8 cellular contexts compared by ENCODE assay signal in the genomic region with DNA sequence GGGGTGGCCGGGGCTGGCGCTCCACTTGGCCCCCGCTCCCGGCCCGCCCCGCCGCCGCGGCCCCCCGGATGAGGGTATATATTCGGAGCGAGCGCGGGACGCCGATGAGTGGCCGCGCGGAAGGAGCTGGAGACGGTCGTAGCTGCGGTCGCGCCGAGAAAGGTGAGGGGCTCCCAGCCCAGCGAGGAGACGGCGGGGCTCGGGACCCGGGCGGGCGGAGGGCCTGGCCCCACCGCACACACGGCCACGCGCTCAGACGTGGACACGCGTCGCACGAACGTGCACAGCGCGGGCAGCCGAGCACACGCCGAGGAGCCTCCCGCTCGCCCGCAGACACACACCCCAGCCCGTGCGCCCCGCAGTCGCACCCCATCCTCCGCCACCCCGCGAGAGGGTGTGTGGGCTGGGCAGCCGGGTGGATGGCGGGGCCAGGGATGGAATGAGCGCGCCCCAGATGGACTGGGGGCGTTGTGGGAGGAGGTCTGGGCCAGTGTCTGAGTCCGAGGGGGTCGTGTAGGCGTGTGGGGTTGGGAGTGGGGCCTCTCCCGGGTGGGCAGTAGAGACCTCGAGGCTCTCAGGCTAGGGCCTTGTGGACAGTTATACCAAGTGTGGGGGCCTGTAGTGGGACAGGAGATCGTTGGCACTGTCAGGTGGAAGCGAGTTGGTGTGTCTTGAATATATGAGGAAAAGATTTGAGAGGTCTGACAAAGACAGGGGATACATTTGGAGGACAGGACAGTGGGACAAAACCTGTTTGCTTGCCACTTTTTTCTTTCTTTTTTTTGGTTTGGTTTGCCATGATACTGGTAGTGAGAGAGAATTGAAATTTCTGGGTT. TPM values are rescaled to one million over a fixed set of nuclear protein-coding genes. Genes with fewer than 3 reads are reported as not detected.
DNase-seq lines count a peak whose midpoint lies in the region; ATAC-seq and TF ChIP-seq lines count a peak whose summit lies in the region.

Gene UAP1 (plus strand): TSS at position 107 of the 836 bp plus-strand sequence. CDS start 4,347 bp downstream, outside the sequence.

- CTCF ChIA-PET in PC-9 (lab: Charles Lee), result interaction anchor here (0.6 kb wide), 1 partner anchor 53 kb away, joined by 3 read pairs; no protein-coding TSS in a partner anchor

- H2AFZ ChIP-seq in PC-9, result peak within 1 kb of the TSS; percentile 88

- H4K20me1 ChIP-seq in PC-9 (ENCODE audit: insufficient read depth), result 0 out of 2 replicates have a peak, but pooled peaks cover 10% of the 10 kb centered on the region

- peak within 1 kb of the TSS; percentile 96 for H3K27ac Mint-ChIP-seq in stimulated activated memory B cell treated with anti-CD40 and anti-IgM and Interleukin-4, amounts not matched to agents 10 μg/mL and 1 μg/mL and 100 μg/mL, for 72 hours

- POLR2A ChIA-PET in PC-9 (lab: Charles Lee; ENCODE audit: unreplicated experiment), result interaction anchor here (0.6 to 0.7 kb wide), 4 partner anchors 20 to 598 kb away, joined by 3 to 40 read pairs (median 8); no protein-coding TSS in a partner anchor

- peaks cover 42% of the 10 kb centered on the region for H3K79me2 ChIP-seq in PC-9 (ENCODE audit: low read depth)

- H3K4me1 ChIP-seq in PC-9 (replicated peaks; ENCODE audit: insufficient read depth) (peaks cover 17% of the 10 kb centered on the region), left lung (peaks cover 3 to 42% of the 10 kb centered on the region in 2 donors)

- intact Hi-C loops in PC-9 (cut with micrococcal nuclease; ENCODE audit: unreplicated experiment), result loop anchor here (1.0 to 5.0 kb wide), 4 partner anchors 9 to 65 kb away; partner anchors contain the start of gene UHMK1
- intact Hi-C loops in left lung (cut with DNase I), result no loop called here

- peak within 1 kb of the TSS; percentile 91 for H3K4me2 ChIP-seq in PC-9

- DNase-seq in stimulated activated CD4-positive, alpha-beta T cell treated with anti-CD3 and anti-CD28 coated beads, Interleukin-1b, Interleukin-23, amount 100 ng/mL, for 24 hours (ENCODE audit: low read depth in 4 of 4, low spot score in 1 of 4), result peak in 3 of 4 experiments; percentile 1 to 21 (median 1)
- no peak for DNase-seq in stimulated activated CD4-positive, alpha-beta T cell treated with anti-CD3 and anti-CD28 coated beads, Interleukin-4, amount 100 ng/mL, for 1 hour
- DNase-seq in PC-9 (no peak), cerebellum (ENCODE audit: low spot score) (peak; percentile 20), left lung (no peak)
- DNase-seq in effector CD4-positive, alpha-beta T cell, result no peak

- H3K36me3 Mint-ChIP-seq in stimulated activated memory B cell treated with anti-CD40 and anti-IgM and Interleukin-4, amounts not matched to agents 10 μg/mL and 1 μg/mL and 100 μg/mL, for 72 hours, result peaks cover 7% of the 10 kb centered on the region

- peak within 1 kb of the TSS; percentile 70 for H3K4me3 ChIP-seq in PC-9
- peak within 1 kb of the TSS; percentile 82 to 86 for H3K4me3 ChIP-seq in left lung

- no peaks in the 10 kb centered on the region for H3F3A ChIP-seq in PC-9 (ENCODE audit: insufficient read depth, low read depth)

- H3K27ac ChIP-seq in PC-9 (peak within 1 kb of the TSS; percentile 54), left lung (peak within 1 kb of the TSS; percentile 91 to 96)

- peaks cover 42% of the 10 kb centered on the region for H3K4me1 Mint-ChIP-seq in stimulated activated memory B cell treated with anti-CD40 and anti-IgM and Interleukin-4, amounts not matched to agents 10 μg/mL and 1 μg/mL and 100 μg/mL, for 72 hours

- H3K9me3 ChIP-seq in PC-9 (ENCODE audit: insufficient read depth, low read depth) (no peaks in the 10 kb centered on the region), left lung (no peaks in the 10 kb centered on the region)

- no peaks in the 10 kb centered on the region for H3K27me3 ChIP-seq in PC-9 (ENCODE audit: insufficient read depth, low read depth)
- H3K27me3 ChIP-seq in left lung, result no peaks in the 10 kb centered on the region

- H3K9me2 ChIP-seq in PC-9 (ENCODE audit: insufficient read depth), result 0 out of 2 replicates have a peak, but pooled peaks cover 4% of the 10 kb centered on the region

- ATAC-seq in HG02852 (IDR thresholded peaks at IDR 0.05; ENCODE audit: unreplicated experiment), result peak; percentile 34
- peak; percentile 49 for ATAC-seq in left lung
- ATAC-seq in stimulated activated memory B cell treated with anti-CD40 and anti-IgM and Interleukin-4, amounts not matched to agents 10 μg/mL and 1 μg/mL and 100 μg/mL, for 72 hours, result peak; percentile 73

- peak within 1 kb of the TSS; percentile 93 for H3K4me3 Mint-ChIP-seq in stimulated activated memory B cell treated with anti-CD40 and anti-IgM and Interleukin-4, amounts not matched to agents 10 μg/mL and 1 μg/mL and 100 μg/mL, for 72 hours

- H3K27me3 Mint-ChIP-seq in stimulated activated memory B cell treated with anti-CD40 and anti-IgM and Interleukin-4, amounts not matched to agents 10 μg/mL and 1 μg/mL and 100 μg/mL, for 72 hours, result no peaks in the 10 kb centered on the region

- no TSS peak for BruUV-seq in PC-9 (replicated peaks; lab: Mats Ljungman, UMichigan)

- TF ChIP-seq CTCF in PC-9 (conservative IDR thresholded peaks at IDR 0.05) (no peak), left lung (IDR thresholded peaks at IDR 0.05) (no peak)

- H3K36me3 ChIP-seq in PC-9 (ENCODE audit: low read depth), result 0 out of 2 replicates have a peak, but pooled peaks cover 3% of the 10 kb centered on the region
- peaks cover 0 to 10% of the 10 kb centered on the region in 2 donors for H3K36me3 ChIP-seq in left lung

- no peaks in the 10 kb centered on the region for H3K9me3 Mint-ChIP-seq in stimulated activated memory B cell treated with anti-CD40 and anti-IgM and Interleukin-4, amounts not matched to agents 10 μg/mL and 1 μg/mL and 100 μg/mL, for 72 hours

RNA-seq across cellular contexts. Expression of gene UAP1, which starts in this region (rescaled TPM):
- 33.1 and 39.8 TPM in 2 replicates for total RNA-seq in PC-9 (2021)
- 29.6 TPM for total RNA-seq in cerebellum
- total RNA-seq in left lung, result 10 to 100 TPM; 34.8 to 41.6 TPM

Comparison
In these comparisons a context has a peak if more than half of its experiments do, and no peak if none do; other contexts are left out.
1. DNase-seq: peak in stimulated activated CD4-positive, alpha-beta T cell treated with anti-CD3 and anti-CD28 coated beads, Interleukin-1b, Interleukin-23, amount 100 ng/mL, for 24 hours (3 of 4) and cerebellum (single experiment); none in stimulated activated CD4-positive, alpha-beta T cell treated with anti-CD3 and anti-CD28 coated beads, Interleukin-4, amount 100 ng/mL, for 1 hour (single experiment), PC-9 (0 of 2), left lung (0 of 2) and effector CD4-positive, alpha-beta T cell (single experiment).
2. Peak in every context shown above with its lines, with median percentiles within 50 percentile points of each other: ATAC-seq.